22 cellular contexts compared by ENCODE assay signal in genomic region chr21:38562182-38562581, GRCh38.
"Had no signal": no experiment of that assay in that cellular context is flagged by ENCODE, and none has a peak within 500 bp of the region (broad histone marks: within the 10 kb centered on the region; RNA-seq: fewer than 3 reads in every experiment).

No MANE protein-coding gene starts in this region.

- ATAC-seq: naive thymus-derived CD4-positive, alpha-beta T cell; natural killer cell treated with Interleukin-12 subunit alpha and Interleukin-12 subunit beta and Interleukin-15 and Interleukin-18, amount 100 ng/mL, for 72 hours; sciatic nerve; stimulated activated naive B cell treated with anti-CD40 and anti-IgM and Interleukin-4, amounts not matched to agents 10 μg/mL and 1 μg/mL and 100 μg/mL, for 72 hours; stimulated activated naive CD8-positive, alpha-beta T cell treated with anti-CD3 and anti-CD28 coated beads, Interleukin-15, Interleukin-2, amounts not matched to agents 100 U/mL and 50 U/mL, for 24 hours had no signal

- H3K4me3 ChIP-seq: left ventricle myocardium inferior, lung, ovary, right atrium auricular region, skin epidermis, stomach, testis, thyroid gland, transverse colon, upper lobe of left lung, vagina had no signal

- H3K36me3 ChIP-seq: left ventricle myocardium inferior, ovary, right atrium auricular region, stomach, thyroid gland, transverse colon, upper lobe of left lung, vagina had no signal

- DNase-seq: islet precursor cell; left ventricle myocardium inferior; mesendoderm; naive thymus-derived CD4-positive, alpha-beta T cell; ovary; stimulated activated CD4-positive, alpha-beta T cell treated with anti-CD3 and anti-CD28 coated beads, Interleukin-12 subunit alpha, Interleukin-12 subunit beta, amount 100 ng/mL, for 4 hours; stimulated activated CD4-positive, alpha-beta T cell treated with anti-CD3 and anti-CD28 coated beads, Interleukin-15, amount 100 ng/mL, for 24 hours; stimulated activated CD4-positive, alpha-beta T cell treated with anti-CD3 and anti-CD28 coated beads, Interleukin-2, amount 100 ng/mL, for 24 hours; stimulated activated CD4-positive, alpha-beta T cell treated with anti-CD3 and anti-CD28 coated beads, Interleukin-4, amount 100 ng/mL, for 1 hour; stimulated activated naive B cell treated with anti-CD40 and anti-IgM and Interleukin-4, amounts not matched to agents 10 μg/mL and 1 μg/mL and 100 μg/mL, for 72 hours; stimulated activated naive CD8-positive, alpha-beta T cell treated with anti-CD3 and anti-CD28 coated beads, Interleukin-15, Interleukin-2, amounts not matched to agents 100 U/mL and 50 U/mL, for 24 hours; stomach; testis; thyroid gland; transverse colon; upper lobe of left lung had no signal

- H3K4me1 ChIP-seq: left ventricle myocardium inferior, right atrium auricular region, stomach, testis, thyroid gland, upper lobe of left lung, vagina had no signal

- H3K9me3 ChIP-seq: left ventricle myocardium inferior, ovary, right atrium auricular region, stomach, testis, thyroid gland, transverse colon, upper lobe of left lung, vagina had no signal

- H3K27ac ChIP-seq: left ventricle myocardium inferior, ovary, right atrium auricular region, skin epidermis, stomach, testis, thyroid gland, upper lobe of left lung, vagina had no signal
